In the genomic region with DNA sequence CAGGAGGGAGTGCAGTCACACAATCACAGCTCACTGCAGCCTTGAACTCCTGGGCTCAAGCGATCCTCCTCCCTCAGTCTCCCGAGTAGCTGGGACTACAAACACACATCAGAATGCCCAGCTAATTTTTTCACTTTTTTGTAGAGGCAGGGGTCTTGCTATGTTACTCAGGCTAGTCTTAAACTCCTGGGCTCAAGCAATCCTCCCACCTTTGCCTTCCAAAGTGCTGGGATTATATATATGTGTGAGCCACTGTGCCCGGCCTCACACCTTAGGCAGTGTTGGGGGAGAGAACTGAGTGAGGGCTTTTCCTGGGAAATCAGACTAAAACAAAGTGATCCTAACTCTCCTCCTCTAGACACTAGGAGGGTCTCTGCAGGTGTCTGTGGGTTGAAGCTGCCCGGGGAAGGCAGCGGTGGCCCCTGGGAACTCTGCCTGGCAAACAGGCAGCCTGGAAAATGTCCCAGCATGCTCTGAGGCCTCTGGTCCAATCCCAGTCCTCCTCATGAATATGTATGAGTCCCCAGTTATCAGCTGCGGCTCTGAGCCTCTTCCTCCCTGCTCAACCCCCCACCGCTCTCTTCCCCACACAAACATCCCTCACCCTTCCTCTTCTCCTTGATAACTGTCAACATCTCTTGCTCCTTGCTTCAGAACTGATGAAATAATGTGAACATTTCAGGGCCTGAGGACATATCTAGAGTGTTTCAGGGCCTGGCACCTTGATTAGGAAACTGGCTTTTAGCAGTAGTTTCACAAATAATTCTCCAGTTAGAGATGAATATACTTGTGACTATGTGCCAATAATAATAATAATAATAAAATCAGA, we compare ENCODE assay signal across 1 cellular context.
TF ChIP-seq lines count a peak whose summit lies in the region.

No MANE protein-coding gene starts in this region.

TF ChIP-seq in HepG2, 621 proteins besides CTCF, POLR2A, EP300 and RAD21 (continued from another document and continues in another):
- TF ChIP-seq, protein P1, sequence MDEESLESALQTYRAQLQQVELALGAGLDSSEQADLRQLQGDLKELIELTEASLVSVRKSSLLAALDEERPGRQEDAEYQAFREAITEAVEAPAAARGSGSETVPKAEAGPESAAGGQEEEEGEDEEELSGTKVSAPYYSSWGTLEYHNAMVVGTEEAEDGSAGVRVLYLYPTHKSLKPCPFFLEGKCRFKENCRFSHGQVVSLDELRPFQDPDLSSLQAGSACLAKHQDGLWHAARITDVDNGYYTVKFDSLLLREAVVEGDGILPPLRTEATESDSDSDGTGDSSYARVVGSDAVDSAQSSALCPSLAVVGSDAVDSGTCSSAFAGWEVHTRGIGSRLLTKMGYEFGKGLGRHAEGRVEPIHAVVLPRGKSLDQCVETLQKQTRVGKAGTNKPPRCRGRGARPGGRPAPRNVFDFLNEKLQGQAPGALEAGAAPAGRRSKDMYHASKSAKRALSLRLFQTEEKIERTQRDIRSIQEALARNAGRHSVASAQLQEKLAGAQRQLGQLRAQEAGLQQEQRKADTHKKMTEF (CRISPR knock-in tag; IDR thresholded peaks at IDR 0.05): peak; percentile 51
- TF ChIP-seq, protein P2, sequence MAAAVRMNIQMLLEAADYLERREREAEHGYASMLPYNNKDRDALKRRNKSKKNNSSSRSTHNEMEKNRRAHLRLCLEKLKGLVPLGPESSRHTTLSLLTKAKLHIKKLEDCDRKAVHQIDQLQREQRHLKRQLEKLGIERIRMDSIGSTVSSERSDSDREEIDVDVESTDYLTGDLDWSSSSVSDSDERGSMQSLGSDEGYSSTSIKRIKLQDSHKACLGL (CRISPR knock-in tag; IDR thresholded peaks at IDR 0.05): no peak
- no peak for TF ChIP-seq ZNF251 (CRISPR knock-in tag; IDR thresholded peaks at IDR 0.05)
- no peak for TF ChIP-seq HNRNPL (IDR thresholded peaks at IDR 0.05; ENCODE audit: low read depth, low read length)
- no peak for TF ChIP-seq SMARCE1 (IDR thresholded peaks at IDR 0.05; ENCODE audit: borderline replicate concordance)
- peak; percentile 79; the same call in 1 of the 2 replicates for TF ChIP-seq GATA4 (IDR thresholded peaks at IDR 0.05; ENCODE audit: borderline replicate concordance, low read depth)
- TF ChIP-seq KDM3A (CRISPR knock-in tag; IDR thresholded peaks at IDR 0.05; ENCODE audit: low read depth): no peak
- 0 out of 2 replicates have a peak, but pooled peaks have one; percentile 50 for TF ChIP-seq NCOA1 (CRISPR knock-in tag; IDR thresholded peaks at IDR 0.05)
- TF ChIP-seq, protein P3, sequence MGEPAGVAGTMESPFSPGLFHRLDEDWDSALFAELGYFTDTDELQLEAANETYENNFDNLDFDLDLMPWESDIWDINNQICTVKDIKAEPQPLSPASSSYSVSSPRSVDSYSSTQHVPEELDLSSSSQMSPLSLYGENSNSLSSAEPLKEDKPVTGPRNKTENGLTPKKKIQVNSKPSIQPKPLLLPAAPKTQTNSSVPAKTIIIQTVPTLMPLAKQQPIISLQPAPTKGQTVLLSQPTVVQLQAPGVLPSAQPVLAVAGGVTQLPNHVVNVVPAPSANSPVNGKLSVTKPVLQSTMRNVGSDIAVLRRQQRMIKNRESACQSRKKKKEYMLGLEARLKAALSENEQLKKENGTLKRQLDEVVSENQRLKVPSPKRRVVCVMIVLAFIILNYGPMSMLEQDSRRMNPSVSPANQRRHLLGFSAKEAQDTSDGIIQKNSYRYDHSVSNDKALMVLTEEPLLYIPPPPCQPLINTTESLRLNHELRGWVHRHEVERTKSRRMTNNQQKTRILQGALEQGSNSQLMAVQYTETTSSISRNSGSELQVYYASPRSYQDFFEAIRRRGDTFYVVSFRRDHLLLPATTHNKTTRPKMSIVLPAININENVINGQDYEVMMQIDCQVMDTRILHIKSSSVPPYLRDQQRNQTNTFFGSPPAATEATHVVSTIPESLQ (CRISPR knock-in tag; conservative IDR thresholded peaks at IDR 0.05): no peak
- TF ChIP-seq MED1 (CRISPR knock-in tag; IDR thresholded peaks at IDR 0.05): no peak
- TF ChIP-seq CEBPG (CRISPR knock-in tag; IDR thresholded peaks at IDR 0.05): no peak
- no peak for TF ChIP-seq ZNF530 (CRISPR knock-in tag; IDR thresholded peaks at IDR 0.05; ENCODE audit: low read depth)
- peak; percentile 90; the same call in 1 of the 2 replicates for TF ChIP-seq ZNF136 (CRISPR knock-in tag; IDR thresholded peaks at IDR 0.05; ENCODE audit: low read depth)
- TF ChIP-seq RFX5 (IDR thresholded peaks at IDR 0.05; ENCODE audit: low read depth, low read length): no peak
- no peak for TF ChIP-seq ZNF234 (CRISPR knock-in tag; conservative IDR thresholded peaks at IDR 0.05)
- TF ChIP-seq, protein P4, sequence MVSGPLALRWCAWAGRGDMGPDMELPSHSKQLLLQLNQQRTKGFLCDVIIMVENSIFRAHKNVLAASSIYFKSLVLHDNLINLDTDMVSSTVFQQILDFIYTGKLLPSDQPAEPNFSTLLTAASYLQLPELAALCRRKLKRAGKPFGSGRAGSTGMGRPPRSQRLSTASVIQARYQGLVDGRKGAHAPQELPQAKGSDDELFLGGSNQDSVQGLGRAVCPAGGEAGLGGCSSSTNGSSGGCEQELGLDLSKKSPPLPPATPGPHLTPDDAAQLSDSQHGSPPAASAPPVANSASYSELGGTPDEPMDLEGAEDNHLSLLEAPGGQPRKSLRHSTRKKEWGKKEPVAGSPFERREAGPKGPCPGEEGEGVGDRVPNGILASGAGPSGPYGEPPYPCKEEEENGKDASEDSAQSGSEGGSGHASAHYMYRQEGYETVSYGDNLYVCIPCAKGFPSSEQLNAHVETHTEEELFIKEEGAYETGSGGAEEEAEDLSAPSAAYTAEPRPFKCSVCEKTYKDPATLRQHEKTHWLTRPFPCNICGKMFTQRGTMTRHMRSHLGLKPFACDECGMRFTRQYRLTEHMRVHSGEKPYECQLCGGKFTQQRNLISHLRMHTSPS (CRISPR knock-in tag; IDR thresholded peaks at IDR 0.05; ENCODE audit: low read depth): no peak
- TF ChIP-seq RFXAP (CRISPR knock-in tag; IDR thresholded peaks at IDR 0.05; ENCODE audit: borderline replicate concordance): 0 out of 2 replicates have a peak, but pooled peaks have one; percentile 35
- TF ChIP-seq SIX4 (CRISPR knock-in tag; IDR thresholded peaks at IDR 0.05): no peak
- TF ChIP-seq, protein P5, sequence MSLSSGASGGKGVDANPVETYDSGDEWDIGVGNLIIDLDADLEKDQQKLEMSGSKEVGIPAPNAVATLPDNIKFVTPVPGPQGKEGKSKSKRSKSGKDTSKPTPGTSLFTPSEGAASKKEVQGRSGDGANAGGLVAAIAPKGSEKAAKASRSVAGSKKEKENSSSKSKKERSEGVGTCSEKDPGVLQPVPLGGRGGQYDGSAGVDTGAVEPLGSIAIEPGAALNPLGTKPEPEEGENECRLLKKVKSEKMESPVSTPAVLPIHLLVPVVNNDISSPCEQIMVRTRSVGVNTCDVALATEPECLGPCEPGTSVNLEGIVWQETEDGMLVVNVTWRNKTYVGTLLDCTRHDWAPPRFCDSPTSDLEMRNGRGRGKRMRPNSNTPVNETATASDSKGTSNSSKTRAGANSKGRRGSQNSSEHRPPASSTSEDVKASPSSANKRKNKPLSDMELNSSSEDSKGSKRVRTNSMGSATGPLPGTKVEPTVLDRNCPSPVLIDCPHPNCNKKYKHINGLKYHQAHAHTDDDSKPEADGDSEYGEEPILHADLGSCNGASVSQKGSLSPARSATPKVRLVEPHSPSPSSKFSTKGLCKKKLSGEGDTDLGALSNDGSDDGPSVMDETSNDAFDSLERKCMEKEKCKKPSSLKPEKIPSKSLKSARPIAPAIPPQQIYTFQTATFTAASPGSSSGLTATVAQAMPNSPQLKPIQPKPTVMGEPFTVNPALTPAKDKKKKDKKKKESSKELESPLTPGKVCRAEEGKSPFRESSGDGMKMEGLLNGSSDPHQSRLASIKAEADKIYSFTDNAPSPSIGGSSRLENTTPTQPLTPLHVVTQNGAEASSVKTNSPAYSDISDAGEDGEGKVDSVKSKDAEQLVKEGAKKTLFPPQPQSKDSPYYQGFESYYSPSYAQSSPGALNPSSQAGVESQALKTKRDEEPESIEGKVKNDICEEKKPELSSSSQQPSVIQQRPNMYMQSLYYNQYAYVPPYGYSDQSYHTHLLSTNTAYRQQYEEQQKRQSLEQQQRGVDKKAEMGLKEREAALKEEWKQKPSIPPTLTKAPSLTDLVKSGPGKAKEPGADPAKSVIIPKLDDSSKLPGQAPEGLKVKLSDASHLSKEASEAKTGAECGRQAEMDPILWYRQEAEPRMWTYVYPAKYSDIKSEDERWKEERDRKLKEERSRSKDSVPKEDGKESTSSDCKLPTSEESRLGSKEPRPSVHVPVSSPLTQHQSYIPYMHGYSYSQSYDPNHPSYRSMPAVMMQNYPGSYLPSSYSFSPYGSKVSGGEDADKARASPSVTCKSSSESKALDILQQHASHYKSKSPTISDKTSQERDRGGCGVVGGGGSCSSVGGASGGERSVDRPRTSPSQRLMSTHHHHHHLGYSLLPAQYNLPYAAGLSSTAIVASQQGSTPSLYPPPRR (CRISPR knock-in tag; IDR thresholded peaks at IDR 0.05; ENCODE audit: borderline replicate concordance): no peak
- TF ChIP-seq ZNF709 (CRISPR knock-in tag; IDR thresholded peaks at IDR 0.05): no peak
- TF ChIP-seq, protein P6, sequence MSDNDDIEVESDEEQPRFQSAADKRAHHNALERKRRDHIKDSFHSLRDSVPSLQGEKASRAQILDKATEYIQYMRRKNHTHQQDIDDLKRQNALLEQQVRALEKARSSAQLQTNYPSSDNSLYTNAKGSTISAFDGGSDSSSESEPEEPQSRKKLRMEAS (IDR thresholded peaks at IDR 0.05): no peak
- TF ChIP-seq, protein P7, sequence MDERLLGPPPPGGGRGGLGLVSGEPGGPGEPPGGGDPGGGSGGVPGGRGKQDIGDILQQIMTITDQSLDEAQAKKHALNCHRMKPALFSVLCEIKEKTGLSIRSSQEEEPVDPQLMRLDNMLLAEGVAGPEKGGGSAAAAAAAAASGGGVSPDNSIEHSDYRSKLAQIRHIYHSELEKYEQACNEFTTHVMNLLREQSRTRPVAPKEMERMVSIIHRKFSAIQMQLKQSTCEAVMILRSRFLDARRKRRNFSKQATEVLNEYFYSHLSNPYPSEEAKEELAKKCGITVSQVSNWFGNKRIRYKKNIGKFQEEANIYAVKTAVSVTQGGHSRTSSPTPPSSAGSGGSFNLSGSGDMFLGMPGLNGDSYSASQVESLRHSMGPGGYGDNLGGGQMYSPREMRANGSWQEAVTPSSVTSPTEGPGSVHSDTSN (CRISPR knock-in tag; IDR thresholded peaks at IDR 0.05): no peak
- no peak for TF ChIP-seq NR2F1 (CRISPR knock-in tag; IDR thresholded peaks at IDR 0.05)
- TF ChIP-seq, protein P8, sequence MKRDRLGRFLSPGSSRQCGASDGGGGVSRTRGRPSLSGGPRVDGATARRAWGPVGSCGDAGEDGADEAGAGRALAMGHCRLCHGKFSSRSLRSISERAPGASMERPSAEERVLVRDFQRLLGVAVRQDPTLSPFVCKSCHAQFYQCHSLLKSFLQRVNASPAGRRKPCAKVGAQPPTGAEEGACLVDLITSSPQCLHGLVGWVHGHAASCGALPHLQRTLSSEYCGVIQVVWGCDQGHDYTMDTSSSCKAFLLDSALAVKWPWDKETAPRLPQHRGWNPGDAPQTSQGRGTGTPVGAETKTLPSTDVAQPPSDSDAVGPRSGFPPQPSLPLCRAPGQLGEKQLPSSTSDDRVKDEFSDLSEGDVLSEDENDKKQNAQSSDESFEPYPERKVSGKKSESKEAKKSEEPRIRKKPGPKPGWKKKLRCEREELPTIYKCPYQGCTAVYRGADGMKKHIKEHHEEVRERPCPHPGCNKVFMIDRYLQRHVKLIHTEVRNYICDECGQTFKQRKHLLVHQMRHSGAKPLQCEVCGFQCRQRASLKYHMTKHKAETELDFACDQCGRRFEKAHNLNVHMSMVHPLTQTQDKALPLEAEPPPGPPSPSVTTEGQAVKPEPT (CRISPR knock-in tag; IDR thresholded peaks at IDR 0.05; ENCODE audit: low read depth): no peak
- TF ChIP-seq ERF (CRISPR knock-in tag; IDR thresholded peaks at IDR 0.05): peak; percentile 73; the same call in 1 of the 2 replicates
- TF ChIP-seq ZBTB1 (CRISPR knock-in tag; IDR thresholded peaks at IDR 0.05; ENCODE audit: borderline replicate concordance): no peak
- 0 out of 2 replicates have a peak, but pooled peaks have one; percentile 37 for TF ChIP-seq IRF2 (CRISPR knock-in tag; IDR thresholded peaks at IDR 0.05)
- TF ChIP-seq ZNF773 (CRISPR knock-in tag; IDR thresholded peaks at IDR 0.05; ENCODE audit: borderline replicate concordance): no peak
- TF ChIP-seq XRCC5 (optimal IDR thresholded peaks at IDR 0.05; ENCODE audit: low read length): no peak
- TF ChIP-seq, protein P9, sequence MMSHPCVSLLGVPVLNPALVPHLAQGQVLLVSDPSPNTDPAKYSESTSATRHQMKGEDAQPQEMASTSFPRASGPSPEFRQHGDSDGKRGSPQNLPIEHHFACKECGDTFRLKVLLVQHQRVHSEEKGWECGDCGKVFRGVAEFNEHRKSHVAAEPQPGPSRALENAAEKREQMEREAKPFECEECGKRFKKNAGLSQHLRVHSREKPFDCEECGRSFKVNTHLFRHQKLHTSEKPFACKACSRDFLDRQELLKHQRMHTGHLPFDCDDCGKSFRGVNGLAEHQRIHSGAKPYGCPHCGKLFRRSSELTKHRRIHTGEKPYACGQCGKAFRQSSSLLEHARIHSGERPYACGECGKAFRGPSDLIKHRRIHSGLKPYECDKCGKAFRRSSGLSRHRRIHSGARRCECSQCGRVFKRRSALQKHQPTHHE (CRISPR knock-in tag; IDR thresholded peaks at IDR 0.05; ENCODE audit: borderline replicate concordance): peak; percentile 7; the same call in 1 of the 2 replicates
- TF ChIP-seq YEATS2 (CRISPR knock-in tag; IDR thresholded peaks at IDR 0.05; ENCODE audit: borderline replicate concordance): peak; percentile 63; the same call in 1 of the 2 replicates
- no peak for TF ChIP-seq KLF15 (CRISPR knock-in tag; IDR thresholded peaks at IDR 0.05; ENCODE audit: borderline replicate concordance)
- peak; percentile 42 for TF ChIP-seq JARID2 (CRISPR knock-in tag; IDR thresholded peaks at IDR 0.05; ENCODE audit: insufficient replicate concordance)
- TF ChIP-seq SRSF9 (IDR thresholded peaks at IDR 0.05; ENCODE audit: borderline replicate concordance, insufficient read depth, low read depth, low read length, poor library complexity, severe bottlenecking): no peak
- 0 out of 2 replicates have a peak, but pooled peaks have one; percentile 18 for TF ChIP-seq HDAC2 (CRISPR knock-in tag; IDR thresholded peaks at IDR 0.05)
- no peak for TF ChIP-seq SNAI1 (CRISPR knock-in tag; IDR thresholded peaks at IDR 0.05; ENCODE audit: borderline replicate concordance)
- TF ChIP-seq HHEX (CRISPR knock-in tag; IDR thresholded peaks at IDR 0.05): no peak
- TF ChIP-seq, protein P10, sequence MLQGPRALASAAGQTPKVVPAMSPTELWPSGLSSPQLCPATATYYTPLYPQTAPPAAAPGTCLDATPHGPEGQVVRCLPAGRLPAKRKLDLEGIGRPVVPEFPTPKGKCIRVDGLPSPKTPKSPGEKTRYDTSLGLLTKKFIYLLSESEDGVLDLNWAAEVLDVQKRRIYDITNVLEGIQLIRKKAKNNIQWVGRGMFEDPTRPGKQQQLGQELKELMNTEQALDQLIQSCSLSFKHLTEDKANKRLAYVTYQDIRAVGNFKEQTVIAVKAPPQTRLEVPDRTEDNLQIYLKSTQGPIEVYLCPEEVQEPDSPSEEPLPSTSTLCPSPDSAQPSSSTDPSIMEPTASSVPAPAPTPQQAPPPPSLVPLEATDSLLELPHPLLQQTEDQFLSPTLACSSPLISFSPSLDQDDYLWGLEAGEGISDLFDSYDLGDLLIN (CRISPR knock-in tag; IDR thresholded peaks at IDR 0.05; ENCODE audit: borderline replicate concordance): no peak
- TF ChIP-seq CHCHD3 (CRISPR knock-in tag; IDR thresholded peaks at IDR 0.05): no peak
- no peak for TF ChIP-seq RBM39 (IDR thresholded peaks at IDR 0.05; ENCODE audit: low read depth, low read length, poor library complexity, severe bottlenecking)
- no peak for TF ChIP-seq MED13 (CRISPR knock-in tag; IDR thresholded peaks at IDR 0.05)
